ENCODE assay signal across 17 cellular contexts in the genomic region with DNA sequence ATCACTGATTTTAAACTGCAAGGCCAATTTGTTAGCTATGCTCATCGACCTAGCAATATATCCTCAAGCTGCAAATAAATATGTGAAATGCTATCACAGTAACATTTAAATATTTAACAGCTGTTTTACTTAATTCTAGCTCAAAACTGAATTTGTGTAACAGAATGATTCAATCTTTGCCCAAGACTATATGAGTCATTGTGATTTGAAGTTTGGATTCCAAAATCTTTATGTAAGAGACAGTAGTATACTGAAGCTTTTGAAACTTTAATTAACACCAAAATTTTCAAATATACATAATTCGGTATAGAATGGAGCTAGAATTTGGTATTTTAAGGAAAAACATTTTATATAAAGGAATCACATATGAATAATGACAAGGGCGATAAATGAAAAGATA.
DNase-seq lines count a peak whose midpoint lies in the region; TF ChIP-seq lines count a peak whose summit lies in the region.
"Had no signal": no experiment of that assay in that cellular context is flagged by ENCODE, and none has a peak within 500 bp of the region (broad histone marks: within the 10 kb centered on the region; RNA-seq: fewer than 3 reads in every experiment).

No MANE protein-coding gene starts in this region.

- in situ Hi-C loops in KBM-7 (cut with MboI; ENCODE audit: low pct_unique_long_range_greater_than_20kb, low sequenced_read_pairs), result no loop called here

- no peak overlapping the region for H3K4me3 ChIP-seq in AG09309 (ENCODE audit: control insufficient read depth, low read depth, low read length)
- no peak overlapping the region for H3K4me3 ChIP-seq in skeletal muscle cell (ENCODE audit: low read depth, low read length)
- H3K4me3 ChIP-seq: A549, BLaER1, SJSA1 had no signal

- TF ChIP-seq CTCF in AG09309 (IDR thresholded peaks at IDR 0.05; ENCODE audit: control insufficient read depth, insufficient read depth, low read depth, low read length, missing control alignments), result no peak

- peak; percentile 28 for DNase-seq in AG09309 (ENCODE audit: low read depth)
- DNase-seq in LHCN-M2 (ENCODE audit: low read depth), result peak; percentile 1
- DNase-seq in fibroblast of gingiva (ENCODE audit: low read depth), result peak; percentile 16
- peak; percentile 25 for DNase-seq in skeletal muscle cell (ENCODE audit: low read depth)
- no peak for DNase-seq in stimulated activated CD4-positive, alpha-beta T cell treated with anti-CD3 and anti-CD28 coated beads, Interleukin-4, amount 100 ng/mL, for 4 hours
- no peak for DNase-seq in KBM-7
- no peak for DNase-seq in GF-D8 (lab: John Stamatoyannopoulos, UW)
- no peak for DNase-seq in EL
- DNase-seq: DMS 273 treated with DMSO at 0.1 percent for 48 hours, MV-4-11, NCI-H1436, NCI-H2081 treated with DMSO at 0.1 percent for 48 hours, NCI-H2227 treated with DMSO at 0.1 percent for 48 hours, NCI-H526 had no signal

Comparison
In these comparisons a context has a peak if more than half of its experiments do, and no peak if none do; other contexts are left out.
1. DNase-seq: peak in AG09309 (single experiment), LHCN-M2 (single experiment), fibroblast of gingiva (single experiment) and skeletal muscle cell (single experiment); none in stimulated activated CD4-positive, alpha-beta T cell treated with anti-CD3 and anti-CD28 coated beads, Interleukin-4, amount 100 ng/mL, for 4 hours (0 of 2), KBM-7 (single experiment), GF-D8 (single experiment) and EL (single experiment).